ENCODE assay signal across 9 cellular contexts in the genomic region with DNA sequence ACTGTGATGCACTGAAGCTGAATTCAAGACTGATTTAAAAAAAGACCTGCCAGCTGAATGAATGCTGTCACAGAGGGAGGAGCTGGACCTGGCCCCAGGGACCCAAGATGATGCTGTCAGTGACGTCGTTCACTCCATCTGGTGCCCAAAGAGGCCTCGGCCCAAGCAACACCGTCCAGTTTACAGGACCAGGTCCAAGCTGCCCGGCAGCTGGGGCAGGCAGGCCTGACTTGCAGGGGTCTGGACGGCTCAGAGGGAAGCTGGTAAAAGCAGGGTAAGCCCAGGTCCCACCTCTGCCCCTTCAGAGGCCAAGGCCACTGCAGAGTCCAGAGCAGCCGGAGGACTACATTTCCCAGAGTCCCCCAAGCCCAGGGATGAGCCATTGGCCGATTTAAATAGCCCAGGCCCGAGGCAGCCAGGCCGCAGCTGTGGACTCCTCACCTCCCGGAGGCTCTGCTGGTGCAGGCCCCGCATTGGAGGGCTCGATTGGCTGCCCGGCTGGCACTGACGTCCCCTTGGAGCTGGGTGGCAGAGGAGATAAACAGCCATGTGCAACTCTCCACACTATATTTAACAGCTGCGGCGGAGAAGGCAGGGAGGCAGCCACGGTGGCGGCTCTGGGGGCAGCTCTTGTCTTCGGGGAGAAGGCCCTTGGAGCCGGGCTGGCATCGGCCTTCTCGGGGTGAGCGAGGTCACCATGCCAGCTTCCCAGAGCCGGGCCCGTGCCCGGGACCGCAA. TPM values are rescaled to one million over a fixed set of nuclear protein-coding genes. Genes with fewer than 3 reads are reported as not detected.
DNase-seq lines count a peak whose midpoint lies in the region; ATAC-seq and TF ChIP-seq lines count a peak whose summit lies in the region.
"Had no signal": no experiment of that assay in that cellular context is flagged by ENCODE, and none has a peak within 500 bp of the region (broad histone marks: within the 10 kb centered on the region; RNA-seq: fewer than 3 reads in every experiment).

TSS of gene PLPP7 (plus strand) at position 423 of the 738 bp plus-strand sequence. CDS start at position 698, 275 bp downstream.

- ATAC-seq in naive thymus-derived CD4-positive, alpha-beta T cell, result peak; percentile 56
- no peak for ATAC-seq in PC-3

- TF ChIP-seq CTCF in GM13976 (IDR thresholded peaks at IDR 0.05; ENCODE audit: borderline replicate concordance, control extremely low read depth, extremely low read depth, insufficient read depth, missing control alignments), result no peak
- no peak for TF ChIP-seq CTCF in Peyer's patch (IDR thresholded peaks at IDR 0.05)
- TF ChIP-seq CTCF in fibroblast of lung (conservative IDR thresholded peaks at IDR 0.05 in 1 of 2, IDR thresholded peaks at IDR 0.05 in 1 of 2; ENCODE audit: low read depth in 1 of 2, low read length in 2 of 2), result no peak
- no peak for TF ChIP-seq CTCF in PC-3 (conservative IDR thresholded peaks at IDR 0.05; ENCODE audit: low read depth, low read length)

- H3K4me2 ChIP-seq in fibroblast of lung (ENCODE audit: extremely low read depth, insufficient read depth, low read length) (peak within 1 kb of the TSS; percentile 88), PC-3 (ENCODE audit: low read length) (no peak within 1 kb of the TSS)

- H3K27ac ChIP-seq in Peyer's patch (peak within 1 kb of the TSS in 2 of 4 donors; percentile 3 to 43), fibroblast of lung (ENCODE audit: insufficient read depth, low read length) (peak within 1 kb of the TSS; percentile 80), PC-3 (ENCODE audit: low read length) (no peak within 1 kb of the TSS)
- H3K27ac ChIP-seq in naive thymus-derived CD4-positive, alpha-beta T cell (ENCODE audit: low read depth, low read length), result no peak within 1 kb of the TSS

- no peak for TF ChIP-seq POLR2A in Peyer's patch (IDR thresholded peaks at IDR 0.05)

- H3K4me3 Mint-ChIP-seq in naive thymus-derived CD4-positive, alpha-beta T cell, result peak within 1 kb of the TSS in 1 of 10 donors; percentile 9
- H3K4me3 Mint-ChIP-seq in activated CD4-positive, alpha-beta T cell treated with anti-CD3 and anti-CD28 coated beads, Interleukin-2, amount 10 ng/mL, durations not matched to agents 24 days and 14 days, result no peak within 1 kb of the TSS
- H3K4me3 Mint-ChIP-seq: natural killer cell treated with Interleukin-12 subunit alpha and Interleukin-12 subunit beta and Interleukin-15 and Interleukin-18, amount 100 ng/mL, for 72 hours had no signal

- H2AFZ ChIP-seq in fibroblast of lung (ENCODE audit: low read length), result peak within 1 kb of the TSS; percentile 86
- H2AFZ ChIP-seq in PC-3 (ENCODE audit: low read length), result no peak within 1 kb of the TSS

- H3K36me3 ChIP-seq in Peyer's patch (no peaks in the 10 kb centered on the region), fibroblast of lung (ENCODE audit: control insufficient read depth, insufficient read depth, low read length) (no peaks in the 10 kb centered on the region), PC-3 (ENCODE audit: low read depth, low read length) (no peaks in the 10 kb centered on the region)
- H3K36me3 ChIP-seq in naive thymus-derived CD4-positive, alpha-beta T cell (ENCODE audit: control insufficient read depth in 2 of 3, insufficient read depth in 3 of 3, low read length in 3 of 3), result no peaks in the 10 kb centered on the region

- no peaks in the 10 kb centered on the region for H3K9me3 ChIP-seq in Peyer's patch
- H3K9me3 ChIP-seq in fibroblast of lung (ENCODE audit: control insufficient read depth, insufficient read depth, low read depth, low read length), result no peaks in the 10 kb centered on the region
- H3K9me3 ChIP-seq in naive thymus-derived CD4-positive, alpha-beta T cell (ENCODE audit: control insufficient read depth in 2 of 3, low read length in 3 of 3), result no peaks in the 10 kb centered on the region
- H3K9me3 ChIP-seq in PC-3 (ENCODE audit: low read length), result no peaks in the 10 kb centered on the region

- DNase-seq in GM13976 (ENCODE audit: low spot score), result peak; percentile 81
- DNase-seq in Peyer's patch, result peak in 2 of 3 donors; percentile 25 to 49
- DNase-seq in fibroblast of lung (ENCODE audit: low read depth in 2 of 2), result peak; percentile 64 to 73
- no peak for DNase-seq in naive thymus-derived CD4-positive, alpha-beta T cell
- no peak for DNase-seq in activated CD4-positive, alpha-beta T cell treated with anti-CD3 and anti-CD28 coated beads, Interleukin-2, amount 10 ng/mL, durations not matched to agents 24 days and 14 days
- DNase-seq in NCI-H187 (lab: John Stamatoyannopoulos, UW), result no peak
- no peak for DNase-seq in NCI-H69 (lab: John Stamatoyannopoulos, UW)
- no peak for DNase-seq in PC-3

- BruUV-seq in PC-3 (replicated peaks; lab: Mats Ljungman, UMichigan), result no TSS peak

- POLR2A ChIA-PET in naive thymus-derived CD4-positive, alpha-beta T cell (lab: Charles Lee), result interaction anchor here (1.1 to 2.8 kb wide), 4 partner anchors 9 to 109 kb away, joined by 3 to 7 read pairs (median 3); no protein-coding TSS in a partner anchor
- POLR2A ChIA-PET in PC-3 (lab: Charles Lee; ENCODE audit: unreplicated experiment), result no interaction called here

- no peaks in the 10 kb centered on the region for H4K20me1 ChIP-seq in fibroblast of lung (ENCODE audit: control insufficient read depth, extremely low read depth, insufficient read depth, low read length)
- no peaks in the 10 kb centered on the region for H4K20me1 ChIP-seq in PC-3 (ENCODE audit: low read length)

- CTCF ChIA-PET in naive thymus-derived CD4-positive, alpha-beta T cell (lab: Charles Lee), result no interaction called here
- CTCF ChIA-PET in PC-3 (lab: Charles Lee), result no interaction called here

- no peaks in the 10 kb centered on the region for H3F3A ChIP-seq in PC-3 (ENCODE audit: low read length, unreplicated experiment)

- H3K9me2 ChIP-seq in PC-3 (replicated peaks; ENCODE audit: low read length), result no peaks in the 10 kb centered on the region

- H3K79me2 ChIP-seq in fibroblast of lung (ENCODE audit: control insufficient read depth, insufficient read depth, low read length) (no peaks in the 10 kb centered on the region), PC-3 (ENCODE audit: low read length) (no peaks in the 10 kb centered on the region)

- H3K36me3 Mint-ChIP-seq in naive thymus-derived CD4-positive, alpha-beta T cell, result no peaks in the 10 kb centered on the region
- no peaks in the 10 kb centered on the region for H3K36me3 Mint-ChIP-seq in activated CD4-positive, alpha-beta T cell treated with anti-CD3 and anti-CD28 coated beads, Interleukin-2, amount 10 ng/mL, durations not matched to agents 24 days and 14 days (ENCODE audit: low read depth)
- H3K36me3 Mint-ChIP-seq: natural killer cell treated with Interleukin-12 subunit alpha and Interleukin-12 subunit beta and Interleukin-15 and Interleukin-18, amount 100 ng/mL, for 72 hours had no signal

- H3K9me3 Mint-ChIP-seq in naive thymus-derived CD4-positive, alpha-beta T cell, result no peaks in the 10 kb centered on the region
- no peaks in the 10 kb centered on the region for H3K9me3 Mint-ChIP-seq in activated CD4-positive, alpha-beta T cell treated with anti-CD3 and anti-CD28 coated beads, Interleukin-2, amount 10 ng/mL, durations not matched to agents 24 days and 14 days
- H3K9me3 Mint-ChIP-seq: natural killer cell treated with Interleukin-12 subunit alpha and Interleukin-12 subunit beta and Interleukin-15 and Interleukin-18, amount 100 ng/mL, for 72 hours had no signal

- H3K4me1 ChIP-seq in Peyer's patch (no peaks in the 10 kb centered on the region), fibroblast of lung (ENCODE audit: control insufficient read depth, extremely low read depth, insufficient read depth, low read length) (peaks cover 2% of the 10 kb centered on the region), PC-3 (ENCODE audit: insufficient read depth, low read length) (no peaks in the 10 kb centered on the region)
- no peaks in the 10 kb centered on the region for H3K4me1 ChIP-seq in naive thymus-derived CD4-positive, alpha-beta T cell (ENCODE audit: control insufficient read depth in 2 of 2, insufficient read depth in 2 of 2, low read length in 2 of 2)

- peaks cover 0 to 3% (median 0%) of the 10 kb centered on the region in 7 donors for H3K4me1 Mint-ChIP-seq in naive thymus-derived CD4-positive, alpha-beta T cell
- H3K4me1 Mint-ChIP-seq in activated CD4-positive, alpha-beta T cell treated with anti-CD3 and anti-CD28 coated beads, Interleukin-2, amount 10 ng/mL, durations not matched to agents 24 days and 14 days, result no peaks in the 10 kb centered on the region

- H3K9ac ChIP-seq in fibroblast of lung (ENCODE audit: insufficient read depth, low read length), result peak within 1 kb of the TSS; percentile 76
- H3K9ac ChIP-seq in PC-3 (ENCODE audit: low read length), result no peak within 1 kb of the TSS

- intact Hi-C loops in naive thymus-derived CD4-positive, alpha-beta T cell (cut with micrococcal nuclease), result no loop called here
- intact Hi-C loops in activated CD4-positive, alpha-beta T cell treated with anti-CD3 and anti-CD28 coated beads, Interleukin-2, amount 10 ng/mL, durations not matched to agents 24 days and 14 days (cut with micrococcal nuclease), result no loop called here
- intact Hi-C loops in PC-3 (cut with micrococcal nuclease), result no loop called here

- no peak within 1 kb of the TSS for H3K27ac Mint-ChIP-seq in naive thymus-derived CD4-positive, alpha-beta T cell
- H3K27ac Mint-ChIP-seq in activated CD4-positive, alpha-beta T cell treated with anti-CD3 and anti-CD28 coated beads, Interleukin-2, amount 10 ng/mL, durations not matched to agents 24 days and 14 days, result no peak within 1 kb of the TSS
- H3K27ac Mint-ChIP-seq: natural killer cell treated with Interleukin-12 subunit alpha and Interleukin-12 subunit beta and Interleukin-15 and Interleukin-18, amount 100 ng/mL, for 72 hours had no signal

- peaks cover 0 to 5% (median 0%) of the 10 kb centered on the region in 5 donors for H3K27me3 Mint-ChIP-seq in naive thymus-derived CD4-positive, alpha-beta T cell
- peaks cover 3% of the 10 kb centered on the region for H3K27me3 Mint-ChIP-seq in activated CD4-positive, alpha-beta T cell treated with anti-CD3 and anti-CD28 coated beads, Interleukin-2, amount 10 ng/mL, durations not matched to agents 24 days and 14 days
- H3K27me3 Mint-ChIP-seq: natural killer cell treated with Interleukin-12 subunit alpha and Interleukin-12 subunit beta and Interleukin-15 and Interleukin-18, amount 100 ng/mL, for 72 hours had no signal

- H3K4me3 ChIP-seq in Peyer's patch (peak within 1 kb of the TSS; percentile 9 to 49 (median 33)), fibroblast of lung (replicated peaks in 1 of 4; ENCODE audit: control extremely low read depth in 1 of 4, insufficient read depth in 1 of 4, low read depth in 3 of 4, low read length in 4 of 4) (peak within 1 kb of the TSS; percentile 30 to 59 (median 50)), PC-3 (ENCODE audit: low read length) (no peak within 1 kb of the TSS)
- H3K4me3 ChIP-seq in naive thymus-derived CD4-positive, alpha-beta T cell (ENCODE audit: low read length), result no peak within 1 kb of the TSS

- in situ Hi-C loops in GM13976 (cut with MboI; ENCODE audit: low sequenced_read_pairs, unreplicated experiment), result no loop called here

- no peaks in the 10 kb centered on the region for H3K27me3 ChIP-seq in Peyer's patch
- H3K27me3 ChIP-seq in fibroblast of lung (ENCODE audit: control insufficient read depth, insufficient read depth, low read length), result no peaks in the 10 kb centered on the region
- no peaks in the 10 kb centered on the region for H3K27me3 ChIP-seq in naive thymus-derived CD4-positive, alpha-beta T cell (ENCODE audit: control insufficient read depth in 2 of 2, insufficient read depth in 2 of 2, low read length in 2 of 2)
- no peaks in the 10 kb centered on the region for H3K27me3 ChIP-seq in PC-3 (ENCODE audit: low read length)

RNA-seq across cellular contexts. Expression of gene PLPP7, which starts in this region (rescaled TPM):
- total RNA-seq in Peyer's patch (1 to 10 TPM; 1.3 to 3.3 (median 2.4) TPM), fibroblast of lung (8.2 and 9.4 TPM in 2 replicates), PC-3 (2014; rRNA removed) (0.98 TPM in 1 of 2 replicates, not detected in the other)
- 2.8 and 3.0 TPM in 2 replicates for polyA plus RNA-seq in fibroblast of lung
- polyA plus RNA-seq in fibroblast of lung (2012), result 4.9 and 5.3 TPM in 2 replicates
- 0.86 and 1.4 TPM in 2 replicates for polyA minus RNA-seq in fibroblast of lung (ENCODE audit: low replicate concordance)
- under 1 TPM in 4 of 5 experiments, not detected in 1; 0.12 to 0.24 (median 0.14) TPM for total RNA-seq in naive thymus-derived CD4-positive, alpha-beta T cell
- under 1 TPM; 0.24 to 0.71 TPM for polyA plus RNA-seq in naive thymus-derived CD4-positive, alpha-beta T cell
- not detected in 2 replicates for total RNA-seq in activated CD4-positive, alpha-beta T cell treated with anti-CD3 and anti-CD28 coated beads, Interleukin-2, amount 10 ng/mL, durations not matched to agents 24 days and 14 days

Comparison
In these comparisons a context has a peak if more than half of its experiments do, and no peak if none do; other contexts are left out.
1. Peak in ATAC-seq in naive thymus-derived CD4-positive, alpha-beta T cell; RNA of the gene not detected or under 1 TPM.
2. DNase-seq: peak in GM13976 (single experiment), Peyer's patch (2 of 3) and fibroblast of lung (2 of 2); none in naive thymus-derived CD4-positive, alpha-beta T cell (0 of 9), activated CD4-positive, alpha-beta T cell treated with anti-CD3 and anti-CD28 coated beads, Interleukin-2, amount 10 ng/mL, durations not matched to agents 24 days and 14 days (single experiment), NCI-H187 (0 of 2), NCI-H69 (single experiment) and PC-3 (single experiment).
3. H3K4me3 ChIP-seq: peak in Peyer's patch (4 of 4) and fibroblast of lung (4 of 4); none in naive thymus-derived CD4-positive, alpha-beta T cell (single experiment) and PC-3 (single experiment).